Comparison of ENCODE assay signal across 1 cellular context in genomic region chr1:118989878-118990378, GRCh38.
TF ChIP-seq lines count a peak whose summit lies in the region.

No MANE protein-coding gene starts in this region.

TF ChIP-seq in endothelial cell of umbilical vein, 7 proteins besides CTCF, POLR2A, EP300 and RAD21 (continued from another document):
- TF ChIP-seq GATA2 (IDR thresholded peaks at IDR 0.05; ENCODE audit: insufficient read depth, insufficient read length, low read depth, low read length): no peak
